In the genomic region with DNA sequence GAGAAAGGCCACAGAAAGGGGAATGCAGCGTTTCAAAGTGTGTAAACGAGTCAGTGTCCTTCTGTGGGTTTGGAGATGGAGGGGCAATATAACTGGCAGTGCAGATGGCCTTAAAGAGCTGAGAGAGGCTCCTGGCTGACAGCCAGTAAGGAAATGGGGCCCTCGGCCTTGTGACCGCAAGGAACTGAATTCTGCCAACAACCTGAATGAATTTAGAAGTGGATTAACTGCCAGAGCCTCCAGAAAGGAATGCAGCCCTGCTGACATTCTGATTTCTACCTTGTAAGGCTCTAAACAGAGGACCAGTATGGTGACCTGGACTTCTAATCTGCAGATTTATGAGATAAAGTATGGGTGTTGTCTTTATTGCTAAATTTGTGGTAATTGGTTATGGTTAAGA, we compare ENCODE assay signal across 1 cellular context.
A peak's percentile ranks its signal among the peaks of the same experiment; 100 is the strongest.
TF ChIP-seq lines count a peak whose summit lies in the region.

No MANE protein-coding gene starts in this region.

TF ChIP-seq in HEK293, 187 proteins besides CTCF, POLR2A, EP300 and RAD21 (continued from another document):
- TF ChIP-seq ZBTB6 (tag by site-specific recombination; IDR thresholded peaks at IDR 0.05): no peak
- no peak for TF ChIP-seq ZXDB (tag by site-specific recombination; IDR thresholded peaks at IDR 0.05)
- TF ChIP-seq, protein P1, sequence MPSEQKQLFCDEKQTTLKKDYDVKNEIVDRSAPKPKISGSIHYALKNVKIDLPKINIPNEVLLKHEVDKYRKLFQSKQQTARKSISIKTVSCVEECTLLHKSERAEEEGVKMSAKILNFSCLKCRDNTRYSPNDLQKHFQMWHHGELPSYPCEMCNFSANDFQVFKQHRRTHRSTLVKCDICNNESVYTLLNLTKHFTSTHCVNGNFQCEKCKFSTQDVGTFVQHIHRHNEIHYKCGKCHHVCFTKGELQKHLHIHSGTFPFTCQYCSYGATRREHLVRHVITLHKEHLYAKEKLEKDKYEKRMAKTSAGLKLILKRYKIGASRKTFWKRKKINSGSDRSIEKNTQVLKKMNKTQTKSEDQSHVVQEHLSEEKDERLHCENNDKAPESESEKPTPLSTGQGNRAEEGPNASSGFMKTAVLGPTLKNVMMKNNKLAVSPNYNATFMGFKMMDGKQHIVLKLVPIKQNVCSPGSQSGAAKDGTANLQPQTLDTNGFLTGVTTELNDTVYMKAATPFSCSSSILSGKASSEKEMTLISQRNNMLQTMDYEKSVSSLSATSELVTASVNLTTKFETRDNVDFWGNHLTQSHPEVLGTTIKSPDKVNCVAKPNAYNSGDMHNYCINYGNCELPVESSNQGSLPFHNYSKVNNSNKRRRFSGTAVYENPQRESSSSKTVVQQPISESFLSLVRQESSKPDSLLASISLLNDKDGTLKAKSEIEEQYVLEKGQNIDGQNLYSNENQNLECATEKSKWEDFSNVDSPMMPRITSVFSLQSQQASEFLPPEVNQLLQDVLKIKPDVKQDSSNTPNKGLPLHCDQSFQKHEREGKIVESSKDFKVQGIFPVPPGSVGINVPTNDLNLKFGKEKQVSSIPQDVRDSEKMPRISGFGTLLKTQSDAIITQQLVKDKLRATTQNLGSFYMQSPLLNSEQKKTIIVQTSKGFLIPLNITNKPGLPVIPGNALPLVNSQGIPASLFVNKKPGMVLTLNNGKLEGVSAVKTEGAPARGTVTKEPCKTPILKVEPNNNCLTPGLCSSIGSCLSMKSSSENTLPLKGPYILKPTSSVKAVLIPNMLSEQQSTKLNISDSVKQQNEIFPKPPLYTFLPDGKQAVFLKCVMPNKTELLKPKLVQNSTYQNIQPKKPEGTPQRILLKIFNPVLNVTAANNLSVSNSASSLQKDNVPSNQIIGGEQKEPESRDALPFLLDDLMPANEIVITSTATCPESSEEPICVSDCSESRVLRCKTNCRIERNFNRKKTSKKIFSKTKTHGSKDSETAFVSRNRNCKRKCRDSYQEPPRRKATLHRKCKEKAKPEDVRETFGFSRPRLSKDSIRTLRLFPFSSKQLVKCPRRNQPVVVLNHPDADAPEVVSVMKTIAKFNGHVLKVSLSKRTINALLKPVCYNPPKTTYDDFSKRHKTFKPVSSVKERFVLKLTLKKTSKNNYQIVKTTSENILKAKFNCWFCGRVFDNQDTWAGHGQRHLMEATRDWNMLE (tag by site-specific recombination; conservative IDR thresholded peaks at IDR 0.05; ENCODE audit: low read depth): no peak
- TF ChIP-seq ZNF571 (tag by site-specific recombination; IDR thresholded peaks at IDR 0.05): no peak
- TF ChIP-seq, protein P2, sequence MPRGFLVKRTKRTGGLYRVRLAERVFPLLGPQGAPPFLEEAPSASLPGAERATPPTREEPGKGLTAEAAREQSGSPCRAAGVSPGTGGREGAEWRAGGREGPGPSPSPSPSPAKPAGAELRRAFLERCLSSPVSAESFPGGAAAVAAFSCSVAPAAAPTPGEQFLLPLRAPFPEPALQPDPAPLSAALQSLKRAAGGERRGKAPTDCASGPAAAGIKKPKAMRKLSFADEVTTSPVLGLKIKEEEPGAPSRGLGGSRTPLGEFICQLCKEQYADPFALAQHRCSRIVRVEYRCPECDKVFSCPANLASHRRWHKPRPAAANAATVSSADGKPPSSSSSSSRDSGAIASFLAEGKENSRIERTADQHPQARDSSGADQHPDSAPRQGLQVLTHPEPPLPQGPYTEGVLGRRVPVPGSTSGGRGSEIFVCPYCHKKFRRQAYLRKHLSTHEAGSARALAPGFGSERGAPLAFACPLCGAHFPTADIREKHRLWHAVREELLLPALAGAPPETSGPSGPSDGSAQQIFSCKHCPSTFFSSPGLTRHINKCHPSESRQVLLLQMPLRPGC (tag by site-specific recombination; IDR thresholded peaks at IDR 0.05): no peak
- no peak for TF ChIP-seq ZNF548 (tag by site-specific recombination; IDR thresholded peaks at IDR 0.05)
- no peak for TF ChIP-seq ZNF404 (tag by site-specific recombination; IDR thresholded peaks at IDR 0.05)
- peak; percentile 70 for TF ChIP-seq PRDM6 (tag by site-specific recombination; IDR thresholded peaks at IDR 0.05)
- TF ChIP-seq, protein P3, sequence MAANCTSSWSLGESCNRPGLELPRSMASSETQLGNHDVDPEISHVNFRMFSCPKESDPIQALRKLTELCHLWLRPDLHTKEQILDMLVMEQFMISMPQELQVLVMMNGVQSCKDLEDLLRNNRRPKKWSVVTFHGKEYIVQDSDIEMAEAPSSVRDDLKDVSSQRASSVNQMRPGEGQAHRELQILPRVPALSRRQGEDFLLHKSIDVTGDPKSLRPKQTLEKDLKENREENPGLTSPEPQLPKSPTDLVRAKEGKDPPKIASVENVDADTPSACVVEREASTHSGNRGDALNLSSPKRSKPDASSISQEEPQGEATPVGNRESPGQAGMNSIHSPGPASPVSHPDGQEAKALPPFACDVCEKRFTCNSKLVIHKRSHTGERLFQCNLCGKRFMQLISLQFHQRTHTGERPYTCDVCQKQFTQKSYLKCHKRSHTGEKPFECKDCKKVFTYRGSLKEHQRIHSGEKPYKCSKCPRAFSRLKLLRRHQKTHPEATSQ (tag by site-specific recombination; IDR thresholded peaks at IDR 0.05): no peak
- no peak for TF ChIP-seq ZNF585B (tag by site-specific recombination; IDR thresholded peaks at IDR 0.05)
- TF ChIP-seq ZNF211 (tag by site-specific recombination; IDR thresholded peaks at IDR 0.05; ENCODE audit: low read depth): no peak
- TF ChIP-seq ZNF555 (tag by site-specific recombination; conservative IDR thresholded peaks at IDR 0.05): no peak
- TF ChIP-seq ZNF132 (tag by site-specific recombination; IDR thresholded peaks at IDR 0.05; ENCODE audit: borderline replicate concordance): no peak
- peak; percentile 24; the same call in 1 of the 2 replicates for TF ChIP-seq ZNF335 (tag by site-specific recombination; conservative IDR thresholded peaks at IDR 0.05)
- no peak for TF ChIP-seq ZNF157 (tag by site-specific recombination; IDR thresholded peaks at IDR 0.05)
- TF ChIP-seq ZNF394 (tag by site-specific recombination; IDR thresholded peaks at IDR 0.05; ENCODE audit: borderline replicate concordance): no peak
- TF ChIP-seq ZNF37A (tag by site-specific recombination; IDR thresholded peaks at IDR 0.05): no peak
- TF ChIP-seq ZNF214 (tag by site-specific recombination; IDR thresholded peaks at IDR 0.05; ENCODE audit: borderline replicate concordance): no peak
- TF ChIP-seq REPIN1 (tag by site-specific recombination; IDR thresholded peaks at IDR 0.05; ENCODE audit: low read depth): no peak
- no peak for TF ChIP-seq ZNF558 (tag by site-specific recombination; IDR thresholded peaks at IDR 0.05)
- TF ChIP-seq ZBTB7A (tag by site-specific recombination; IDR thresholded peaks at IDR 0.05; ENCODE audit: low read depth): no peak
- no peak for TF ChIP-seq ZNF266 (tag by site-specific recombination; IDR thresholded peaks at IDR 0.05; ENCODE audit: low read depth)
- TF ChIP-seq ZNF292 (tag by site-specific recombination; IDR thresholded peaks at IDR 0.05; ENCODE audit: borderline replicate concordance, low read depth): no peak
- 0 out of 2 replicates have a peak, but pooled peaks have one; percentile 45 for TF ChIP-seq HOXD13 (CRISPR knock-in tag; IDR thresholded peaks at IDR 0.05; ENCODE audit: borderline replicate concordance)
- no peak for TF ChIP-seq ZNF768 (tag by site-specific recombination; IDR thresholded peaks at IDR 0.05)
